30 cellular contexts compared by ENCODE assay signal in genomic region chr5:82414043-82414393, GRCh38.
DNase-seq lines count a peak whose midpoint lies in the region; ATAC-seq and TF ChIP-seq lines count a peak whose summit lies in the region.
"Had no signal": no experiment of that assay in that cellular context is flagged by ENCODE, and none has a peak within 500 bp of the region (broad histone marks: within the 10 kb centered on the region; RNA-seq: fewer than 3 reads in every experiment).

No MANE protein-coding gene starts in this region.

- CTCF ChIA-PET in MCF 10A (lab: Yijun Ruan, JAX) = interaction anchor here (1.2 to 1.3 kb wide), 2 partner anchors 29 to 49 kb away, joined by 4 read pairs; no protein-coding TSS in a partner anchor

- no peak for DNase-seq in MCF 10A (ENCODE audit: unreplicated experiment)
- no peak for DNase-seq in breast epithelium (ENCODE audit: low spot score in 2 of 2)
- DNase-seq in chondrocyte (ENCODE audit: low spot score) = no peak
- no peak for DNase-seq in ovary
- no peak for DNase-seq in DMS 273 treated with DMSO at 0.1 percent for 48 hours (lab: John Stamatoyannopoulos, UW)
- no peak for DNase-seq in type B pancreatic cell (ENCODE audit: extremely low spot score, unreplicated experiment)
- DNase-seq: activated CD4-positive, alpha-beta T cell treated with anti-CD3 and anti-CD28 coated beads for 36 hours; activated CD8-positive, alpha-beta T cell treated with anti-CD3 and anti-CD28 coated beads for 36 hours; activated naive CD4-positive, alpha-beta T cell treated with anti-CD3 and anti-CD28 coated beads, Interleukin-2, amount 50 U/mL, for 16 hours; Caco-2; colonic mucosa; effector CD8-positive, alpha-beta T cell; GDM1; glutamatergic neuron; left ventricle myocardium inferior; MM.1S; NCI-H1417; NCI-H526 treated with DMSO at 0.1 percent for 48 hours; Right ventricle myocardium superior; stimulated activated naive B cell treated with anti-CD40 and anti-IgM and Interleukin-4, amounts not matched to agents 10 μg/mL and 1 μg/mL and 100 μg/mL, for 72 hours; SW 1271; upper lobe of right lung had no signal

- intact Hi-C loops in MCF 10A (cut with micrococcal nuclease) = no loop called here
- intact Hi-C loops in breast epithelium (cut with DNase I; ENCODE audit: low total_unique reads) = no loop called here
- intact Hi-C loops in ovary (cut with DNase I) = no loop called here

- H3K27me3 Mint-ChIP-seq in MCF 10A (ENCODE audit: insufficient read depth, unreplicated experiment) (no peaks in the 10 kb centered on the region), chondrocyte (ENCODE audit: low read depth) (no peaks in the 10 kb centered on the region), nephron (ENCODE audit: low read depth) (no peaks in the 10 kb centered on the region), type B pancreatic cell (peaks cover 4% of the 10 kb centered on the region)
- H3K27me3 Mint-ChIP-seq: activated CD4-positive, alpha-beta T cell treated with anti-CD3 and anti-CD28 coated beads for 36 hours; activated CD8-positive, alpha-beta T cell treated with anti-CD3 and anti-CD28 coated beads for 36 hours; activated T-helper 17 cell treated with anti-CD3 and anti-CD28 coated beads, Interleukin-2, amount 50 U/mL, for 72 hours; stimulated activated naive B cell treated with anti-CD40 and anti-IgM and Interleukin-4, amounts not matched to agents 10 μg/mL and 1 μg/mL and 100 μg/mL, for 72 hours had no signal

- no peak for TF ChIP-seq POLR2A in breast epithelium (IDR thresholded peaks at IDR 0.05)
- TF ChIP-seq POLR2A in ovary (IDR thresholded peaks at IDR 0.05) = no peak

- no peak for ATAC-seq in GM21576 (IDR thresholded peaks at IDR 0.05; ENCODE audit: unreplicated experiment)
- ATAC-seq: activated CD4-positive, alpha-beta T cell treated with anti-CD3 and anti-CD28 coated beads for 36 hours; activated CD8-positive, alpha-beta T cell treated with anti-CD3 and anti-CD28 coated beads for 36 hours; activated T-helper 17 cell treated with anti-CD3 and anti-CD28 coated beads, Interleukin-2, amount 50 U/mL, for 72 hours; GM23338; stimulated activated naive B cell treated with anti-CD40 and anti-IgM and Interleukin-4, amounts not matched to agents 10 μg/mL and 1 μg/mL and 100 μg/mL, for 72 hours; upper lobe of right lung had no signal

- POLR2A ChIA-PET in MCF 10A (lab: Yijun Ruan, JAX) = interaction anchor here (0.7 to 1.8 kb wide), 4 partner anchors 15 to 636 kb away, joined by 3 to 7 read pairs (median 4); no protein-coding TSS in a partner anchor

- H3K9me3 ChIP-seq in breast epithelium (no peaks in the 10 kb centered on the region), ovary (no peaks in the 10 kb centered on the region)
- H3K9me3 ChIP-seq: Caco-2, colonic mucosa, left ventricle myocardium inferior, upper lobe of right lung had no signal

- no peak overlapping the region for H3K4me3 ChIP-seq in breast epithelium
- H3K4me3 ChIP-seq in ovary = no peak overlapping the region
- H3K4me3 ChIP-seq: cardiac muscle cell, colonic mucosa, GM23338, left ventricle myocardium inferior, upper lobe of right lung had no signal

- no TSS peak for BruUV-seq in MCF 10A (replicated peaks; lab: Mats Ljungman, UMichigan)

- H3K4me3 Mint-ChIP-seq in MCF 10A (ENCODE audit: unreplicated experiment) = no peak overlapping the region
- no peak overlapping the region for H3K4me3 Mint-ChIP-seq in chondrocyte (ENCODE audit: unreplicated experiment)
- no peak overlapping the region for H3K4me3 Mint-ChIP-seq in nephron
- H3K4me3 Mint-ChIP-seq in type B pancreatic cell = no peak overlapping the region
- H3K4me3 Mint-ChIP-seq: activated CD4-positive, alpha-beta T cell treated with anti-CD3 and anti-CD28 coated beads for 36 hours; activated CD8-positive, alpha-beta T cell treated with anti-CD3 and anti-CD28 coated beads for 36 hours; activated T-helper 17 cell treated with anti-CD3 and anti-CD28 coated beads, Interleukin-2, amount 50 U/mL, for 72 hours; GM23338; stimulated activated naive B cell treated with anti-CD40 and anti-IgM and Interleukin-4, amounts not matched to agents 10 μg/mL and 1 μg/mL and 100 μg/mL, for 72 hours had no signal

- peak overlapping the region in 1 of 2 donors; percentile 5 for H3K27ac ChIP-seq in breast epithelium
- no peak overlapping the region for H3K27ac ChIP-seq in ovary
- H3K27ac ChIP-seq: 22Rv1, C4-2B, cardiac muscle cell, colonic mucosa, left ventricle myocardium inferior, upper lobe of right lung, VCaP had no signal

- H3K36me3 ChIP-seq in breast epithelium (no peaks in the 10 kb centered on the region), ovary (no peaks in the 10 kb centered on the region)
- H3K36me3 ChIP-seq: cardiac muscle cell, colonic mucosa, left ventricle myocardium inferior, upper lobe of right lung had no signal

- TF ChIP-seq CTCF in MCF 10A (IDR thresholded peaks at IDR 0.05; ENCODE audit: unreplicated experiment) (no peak), breast epithelium (IDR thresholded peaks at IDR 0.05) (no peak), chondrocyte (IDR thresholded peaks at IDR 0.05) (no peak), nephron (IDR thresholded peaks at IDR 0.05; ENCODE audit: unreplicated experiment in 3 of 3) (no peak), ovary (IDR thresholded peaks at IDR 0.05) (no peak), type B pancreatic cell (conservative IDR thresholded peaks at IDR 0.05) (no peak)

- H3K4me1 ChIP-seq in breast epithelium (no peaks in the 10 kb centered on the region), ovary (ENCODE audit: insufficient read depth) (peaks cover 2% of the 10 kb centered on the region)
- H3K4me1 ChIP-seq: colonic mucosa, left ventricle myocardium inferior had no signal

- H3K4me1 Mint-ChIP-seq in MCF 10A (ENCODE audit: insufficient read depth, unreplicated experiment) = peaks cover 42% of the 10 kb centered on the region
- H3K4me1 Mint-ChIP-seq in chondrocyte (ENCODE audit: low read depth) = peaks cover 57% of the 10 kb centered on the region
- H3K4me1 Mint-ChIP-seq in nephron = peaks cover 16% of the 10 kb centered on the region
- H3K4me1 Mint-ChIP-seq in type B pancreatic cell (ENCODE audit: unreplicated experiment) = peaks cover 9% of the 10 kb centered on the region
- H3K4me1 Mint-ChIP-seq: activated CD4-positive, alpha-beta T cell treated with anti-CD3 and anti-CD28 coated beads for 36 hours; activated T-helper 17 cell treated with anti-CD3 and anti-CD28 coated beads, Interleukin-2, amount 50 U/mL, for 72 hours had no signal

- no peaks in the 10 kb centered on the region for H3K36me3 Mint-ChIP-seq in MCF 10A (ENCODE audit: insufficient read depth, unreplicated experiment)
- H3K36me3 Mint-ChIP-seq in chondrocyte (ENCODE audit: low read depth) = no peaks in the 10 kb centered on the region
- no peaks in the 10 kb centered on the region for H3K36me3 Mint-ChIP-seq in nephron (ENCODE audit: low read depth)
- H3K36me3 Mint-ChIP-seq in type B pancreatic cell = no peaks in the 10 kb centered on the region
- H3K36me3 Mint-ChIP-seq: stimulated activated naive B cell treated with anti-CD40 and anti-IgM and Interleukin-4, amounts not matched to agents 10 μg/mL and 1 μg/mL and 100 μg/mL, for 72 hours had no signal

- no peaks in the 10 kb centered on the region for H3K27me3 ChIP-seq in breast epithelium
- no peaks in the 10 kb centered on the region for H3K27me3 ChIP-seq in ovary
- H3K27me3 ChIP-seq: cardiac muscle cell, colonic mucosa, upper lobe of right lung had no signal

- peak overlapping the region; percentile 75 for H3K27ac Mint-ChIP-seq in MCF 10A (ENCODE audit: low read depth, unreplicated experiment)
- peak overlapping the region; percentile 91 for H3K27ac Mint-ChIP-seq in chondrocyte (ENCODE audit: unreplicated experiment)
- H3K27ac Mint-ChIP-seq in nephron = peak overlapping the region in 2 of 3 experiments; percentile 24 to 78
- H3K27ac Mint-ChIP-seq in type B pancreatic cell = no peak overlapping the region
- H3K27ac Mint-ChIP-seq: activated CD4-positive, alpha-beta T cell treated with anti-CD3 and anti-CD28 coated beads for 36 hours; activated CD8-positive, alpha-beta T cell treated with anti-CD3 and anti-CD28 coated beads for 36 hours; activated T-helper 17 cell treated with anti-CD3 and anti-CD28 coated beads, Interleukin-2, amount 50 U/mL, for 72 hours; GM23338; stimulated activated naive B cell treated with anti-CD40 and anti-IgM and Interleukin-4, amounts not matched to agents 10 μg/mL and 1 μg/mL and 100 μg/mL, for 72 hours had no signal

- H3K9me3 Mint-ChIP-seq in MCF 10A (ENCODE audit: unreplicated experiment) (no peaks in the 10 kb centered on the region), chondrocyte (ENCODE audit: low read depth) (peaks cover 3% of the 10 kb centered on the region), nephron (peaks cover 3% of the 10 kb centered on the region), type B pancreatic cell (peaks cover 7% of the 10 kb centered on the region)
- H3K9me3 Mint-ChIP-seq: activated CD8-positive, alpha-beta T cell treated with anti-CD3 and anti-CD28 coated beads for 36 hours; GM23338; stimulated activated naive B cell treated with anti-CD40 and anti-IgM and Interleukin-4, amounts not matched to agents 10 μg/mL and 1 μg/mL and 100 μg/mL, for 72 hours had no signal

- TF ChIP-seq EP300 in ovary (IDR thresholded peaks at IDR 0.05) = no peak
